Comparison of ENCODE assay signal across 17 cellular contexts in the genomic region with DNA sequence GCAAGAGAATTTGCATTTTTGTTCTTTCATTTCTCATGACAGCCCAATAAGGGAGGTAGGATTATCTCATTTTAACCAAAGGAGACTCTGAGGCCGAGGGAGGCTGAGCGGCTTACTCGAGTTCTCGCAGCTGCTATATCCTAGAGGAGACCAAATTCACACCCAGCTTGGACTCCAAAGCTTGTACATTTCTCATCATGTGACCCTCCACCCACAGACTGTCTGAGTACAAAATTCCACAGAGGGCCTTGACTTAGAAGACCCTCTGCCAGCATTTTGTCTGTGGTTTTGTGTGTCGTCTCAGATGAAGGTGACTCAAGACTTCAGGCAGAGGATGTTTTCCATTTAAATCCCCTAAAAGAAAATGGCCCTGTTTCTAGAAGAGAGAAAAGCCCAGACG.
"Had no signal": no experiment of that assay in that cellular context is flagged by ENCODE, and none has a peak within 500 bp of the region (broad histone marks: within the 10 kb centered on the region; RNA-seq: fewer than 3 reads in every experiment).

No MANE protein-coding gene starts in this region.

- H3K4me1 ChIP-seq: psoas muscle, right lobe of liver had no signal

- H3K27ac Mint-ChIP-seq: activated CD4-positive, alpha-beta memory T cell treated with anti-CD3 and anti-CD28 coated beads for 36 hours; activated CD4-positive, alpha-beta T cell treated with anti-CD3 and anti-CD28 coated beads for 36 hours; activated naive CD8-positive, alpha-beta T cell treated with anti-CD3 and anti-CD28 coated beads, Interleukin-2, amount 10 ng/mL, durations not matched to agents 7 days and 5 days; memory B cell; naive thymus-derived CD8-positive, alpha-beta T cell; stimulated activated naive B cell treated with anti-CD40 and anti-IgM and Interleukin-4, amounts not matched to agents 10 μg/mL and 1 μg/mL and 100 μg/mL, for 72 hours; WTC11 had no signal

- H3K4me1 Mint-ChIP-seq: activated CD4-positive, alpha-beta T cell treated with anti-CD3 and anti-CD28 coated beads for 36 hours; activated naive CD8-positive, alpha-beta T cell treated with anti-CD3 and anti-CD28 coated beads, Interleukin-2, amount 10 ng/mL, durations not matched to agents 7 days and 5 days; memory B cell; stimulated activated naive B cell treated with anti-CD40 and anti-IgM and Interleukin-4, amounts not matched to agents 10 μg/mL and 1 μg/mL and 100 μg/mL, for 72 hours had no signal

- H3K36me3 ChIP-seq: cardiac muscle cell, ovary, right lobe of liver, thoracic aorta, upper lobe of left lung had no signal

- H3K27ac ChIP-seq: cardiac muscle cell, ovary, psoas muscle, right lobe of liver, thoracic aorta, upper lobe of left lung had no signal

- H3K9me3 ChIP-seq: mucosa of descending colon, ovary, psoas muscle, right lobe of liver, thoracic aorta, upper lobe of left lung had no signal

- H3K4me3 ChIP-seq: cardiac muscle cell, dorsolateral prefrontal cortex, mucosa of descending colon, ovary, psoas muscle, right lobe of liver, thoracic aorta, upper lobe of left lung had no signal

- H3K27me3 Mint-ChIP-seq: activated CD4-positive, alpha-beta memory T cell treated with anti-CD3 and anti-CD28 coated beads for 36 hours; activated naive CD8-positive, alpha-beta T cell treated with anti-CD3 and anti-CD28 coated beads, Interleukin-2, amount 10 ng/mL, durations not matched to agents 7 days and 5 days; memory B cell; stimulated activated naive B cell treated with anti-CD40 and anti-IgM and Interleukin-4, amounts not matched to agents 10 μg/mL and 1 μg/mL and 100 μg/mL, for 72 hours had no signal

- H3K36me3 Mint-ChIP-seq: activated CD4-positive, alpha-beta memory T cell treated with anti-CD3 and anti-CD28 coated beads for 36 hours; activated naive CD8-positive, alpha-beta T cell treated with anti-CD3 and anti-CD28 coated beads, Interleukin-2, amount 10 ng/mL, durations not matched to agents 7 days and 5 days; memory B cell; naive thymus-derived CD8-positive, alpha-beta T cell; stimulated activated naive B cell treated with anti-CD40 and anti-IgM and Interleukin-4, amounts not matched to agents 10 μg/mL and 1 μg/mL and 100 μg/mL, for 72 hours; WTC11 had no signal

- H3K27me3 ChIP-seq: dorsolateral prefrontal cortex, ovary, right lobe of liver, upper lobe of left lung had no signal

- ATAC-seq: activated CD4-positive, alpha-beta T cell treated with anti-CD3 and anti-CD28 coated beads for 36 hours; mucosa of descending colon; naive thymus-derived CD8-positive, alpha-beta T cell; psoas muscle; right lobe of liver; stimulated activated naive B cell treated with anti-CD40 and anti-IgM and Interleukin-4, amounts not matched to agents 10 μg/mL and 1 μg/mL and 100 μg/mL, for 72 hours; WTC11 had no signal

- H3K9me3 Mint-ChIP-seq: activated CD4-positive, alpha-beta memory T cell treated with anti-CD3 and anti-CD28 coated beads for 36 hours; activated naive CD8-positive, alpha-beta T cell treated with anti-CD3 and anti-CD28 coated beads, Interleukin-2, amount 10 ng/mL, durations not matched to agents 7 days and 5 days; memory B cell; stimulated activated naive B cell treated with anti-CD40 and anti-IgM and Interleukin-4, amounts not matched to agents 10 μg/mL and 1 μg/mL and 100 μg/mL, for 72 hours; WTC11 had no signal

- H3K4me3 Mint-ChIP-seq: activated CD4-positive, alpha-beta memory T cell treated with anti-CD3 and anti-CD28 coated beads for 36 hours; activated CD4-positive, alpha-beta T cell treated with anti-CD3 and anti-CD28 coated beads for 36 hours; activated naive CD8-positive, alpha-beta T cell treated with anti-CD3 and anti-CD28 coated beads, Interleukin-2, amount 10 ng/mL, durations not matched to agents 7 days and 5 days; memory B cell; naive thymus-derived CD8-positive, alpha-beta T cell; stimulated activated naive B cell treated with anti-CD40 and anti-IgM and Interleukin-4, amounts not matched to agents 10 μg/mL and 1 μg/mL and 100 μg/mL, for 72 hours; WTC11 had no signal

- DNase-seq: activated CD4-positive, alpha-beta memory T cell treated with anti-CD3 and anti-CD28 coated beads for 36 hours; activated CD4-positive, alpha-beta T cell treated with anti-CD3 and anti-CD28 coated beads for 36 hours; activated naive CD4-positive, alpha-beta T cell; activated naive CD8-positive, alpha-beta T cell treated with anti-CD3 and anti-CD28 coated beads, Interleukin-2, amount 10 ng/mL, durations not matched to agents 7 days and 5 days; activated T-cell treated with anti-CD3 and anti-CD28 coated beads for 4 hours; mucosa of descending colon; naive thymus-derived CD8-positive, alpha-beta T cell; ovary; psoas muscle; right lobe of liver; stimulated activated naive B cell treated with anti-CD40 and anti-IgM and Interleukin-4, amounts not matched to agents 10 μg/mL and 1 μg/mL and 100 μg/mL, for 72 hours; upper lobe of left lung had no signal
